8 cellular contexts compared by ENCODE assay signal in genomic region chr6:15399651-15400470, GRCh38.
DNase-seq lines count a peak whose midpoint lies in the region; ATAC-seq and TF ChIP-seq lines count a peak whose summit lies in the region.

No MANE protein-coding gene starts in this region.

- no peak for ATAC-seq in CD4-positive, alpha-beta T cell (ENCODE audit: poor library complexity)
- no peak for ATAC-seq in activated CD8-positive, alpha-beta T cell treated with anti-CD3 and anti-CD28 coated beads for 36 hours
- ATAC-seq in GM21390 (IDR thresholded peaks at IDR 0.05; ENCODE audit: unreplicated experiment): no peak

- H3K79me2 ChIP-seq in Karpas-422 (ENCODE audit: low read length): no peaks in the 10 kb centered on the region

- H3K4me2 ChIP-seq in Karpas-422 (ENCODE audit: low read depth, low read length, poor library complexity, severe bottlenecking): no peak overlapping the region

- TF ChIP-seq POLR2A in ovary (IDR thresholded peaks at IDR 0.05): no peak

- peaks cover 79% of the 10 kb centered on the region for H3K4me1 Mint-ChIP-seq in CD4-positive, alpha-beta T cell (ENCODE audit: low read depth)
- peaks cover 81% of the 10 kb centered on the region for H3K4me1 Mint-ChIP-seq in activated CD8-positive, alpha-beta T cell treated with anti-CD3 and anti-CD28 coated beads for 36 hours (ENCODE audit: low read depth)

- H3K27ac ChIP-seq in CD4-positive, alpha-beta T cell (ENCODE audit: low read depth, low read length): no peak overlapping the region
- H3K27ac ChIP-seq in KOPT-K1 (ENCODE audit: low read depth, low read length, poor library complexity, severe bottlenecking) (peak overlapping the region; percentile 30), ovary (no peak overlapping the region), Karpas-422 (ENCODE audit: low read length) (no peak overlapping the region)

- no peak for TF ChIP-seq EP300 in ovary (IDR thresholded peaks at IDR 0.05)

- CTCF ChIA-PET in CD4-positive, alpha-beta T cell (lab: Charles Lee): interaction anchor here (1.5 kb wide), 1 partner anchor 13 kb away, joined by 4 read pairs; no protein-coding TSS in a partner anchor
- CTCF ChIA-PET in activated CD8-positive, alpha-beta T cell treated with anti-CD3 and anti-CD28 coated beads for 36 hours (lab: Charles Lee): interaction anchor here (0.7 to 2.0 kb wide), 4 partner anchors 9 to 41 kb away, joined by 3 to 9 read pairs (median 4); no protein-coding TSS in a partner anchor

- H3K36me3 Mint-ChIP-seq in CD4-positive, alpha-beta T cell (ENCODE audit: low read depth): no peaks in the 10 kb centered on the region
- H3K36me3 Mint-ChIP-seq in activated CD8-positive, alpha-beta T cell treated with anti-CD3 and anti-CD28 coated beads for 36 hours (ENCODE audit: low read depth): no peaks in the 10 kb centered on the region

- H3K4me3 ChIP-seq in ovary: peak overlapping the region; percentile 29
- H3K4me3 ChIP-seq in Karpas-422 (ENCODE audit: low read length): no peak overlapping the region

- no peaks in the 10 kb centered on the region for H3K9me2 ChIP-seq in Karpas-422 (replicated peaks; ENCODE audit: insufficient read depth, low read length)

- DNase-seq in CD4-positive, alpha-beta T cell: no peak
- no peak for DNase-seq in activated CD8-positive, alpha-beta T cell treated with anti-CD3 and anti-CD28 coated beads for 36 hours
- peak; percentile 52 for DNase-seq in glomerular visceral epithelial cell (ENCODE audit: extremely low spot score)
- peak; percentile 77 to 84 (median 80) for DNase-seq in ovary
- no peak for DNase-seq in stimulated activated CD8-positive, alpha-beta memory T cell treated with anti-CD3 and anti-CD28 coated beads, Interleukin-4, amount 100 ng/mL, for 48 hours
- DNase-seq in Karpas-422: no peak

- WGBS in ovary, 3 donors: 2 to 4% (median 3%) methylated on average over 9 of the region's 9 CpGs

- H3K27me3 ChIP-seq in CD4-positive, alpha-beta T cell (ENCODE audit: control insufficient read depth, insufficient read depth, low read length): no peaks in the 10 kb centered on the region
- H3K27me3 ChIP-seq in ovary: no peaks in the 10 kb centered on the region
- H3K27me3 ChIP-seq in Karpas-422 (ENCODE audit: low read length): no peaks in the 10 kb centered on the region

- TF ChIP-seq CTCF in CD4-positive, alpha-beta T cell (IDR thresholded peaks at IDR 0.05): no peak
- no peak for TF ChIP-seq CTCF in activated CD8-positive, alpha-beta T cell treated with anti-CD3 and anti-CD28 coated beads for 36 hours (IDR thresholded peaks at IDR 0.05)
- no peak for TF ChIP-seq CTCF in ovary (IDR thresholded peaks at IDR 0.05)

- H3K9me3 ChIP-seq in CD4-positive, alpha-beta T cell (ENCODE audit: control insufficient read depth, low read length): no peaks in the 10 kb centered on the region
- H3K9me3 ChIP-seq in KOPT-K1 (ENCODE audit: insufficient read depth, low read length, poor library complexity, severe bottlenecking) (no peaks in the 10 kb centered on the region), ovary (no peaks in the 10 kb centered on the region), Karpas-422 (ENCODE audit: low read length) (no peaks in the 10 kb centered on the region)

- peaks cover 8% of the 10 kb centered on the region for H3K4me1 ChIP-seq in ovary (ENCODE audit: insufficient read depth)
- no peaks in the 10 kb centered on the region for H3K4me1 ChIP-seq in Karpas-422 (ENCODE audit: low read length)

- H4K20me1 ChIP-seq in Karpas-422 (ENCODE audit: insufficient read depth, low read depth, low read length): peaks cover 54% of the 10 kb centered on the region

- no peak overlapping the region for H3K9ac ChIP-seq in Karpas-422 (ENCODE audit: low read length)

- intact Hi-C loops in CD4-positive, alpha-beta T cell (cut with DNase I, micrococcal nuclease): no loop called here
- intact Hi-C loops in activated CD8-positive, alpha-beta T cell treated with anti-CD3 and anti-CD28 coated beads for 36 hours (cut with micrococcal nuclease): loop anchor here (10.0 kb wide), 1 partner anchor 145 kb away; no protein-coding TSS in a partner anchor
- intact Hi-C loops in ovary (cut with DNase I): no loop called here

- H2AFZ ChIP-seq in Karpas-422 (ENCODE audit: low read length): no peak overlapping the region

- H3K9me3 Mint-ChIP-seq in CD4-positive, alpha-beta T cell: no peaks in the 10 kb centered on the region
- H3K9me3 Mint-ChIP-seq in activated CD8-positive, alpha-beta T cell treated with anti-CD3 and anti-CD28 coated beads for 36 hours: no peaks in the 10 kb centered on the region

- POLR2A ChIA-PET in CD4-positive, alpha-beta T cell (lab: Charles Lee): interaction anchor here (0.8 to 2.4 kb wide), 4 partner anchors 13 to 33 kb away, joined by 3 to 6 read pairs (median 4); no protein-coding TSS in a partner anchor
- POLR2A ChIA-PET in activated CD8-positive, alpha-beta T cell treated with anti-CD3 and anti-CD28 coated beads for 36 hours (lab: Charles Lee): interaction anchor here (0.9 kb wide), 1 partner anchor 114 kb away, joined by 3 read pairs; no protein-coding TSS in a partner anchor

- no peaks in the 10 kb centered on the region for H3K36me3 ChIP-seq in KOPT-K1 (ENCODE audit: insufficient read depth, low read length)
- H3K36me3 ChIP-seq in ovary: no peaks in the 10 kb centered on the region
- H3K36me3 ChIP-seq in Karpas-422 (ENCODE audit: insufficient read depth, low read length): no peaks in the 10 kb centered on the region

- peak overlapping the region; percentile 80 for H3K27ac Mint-ChIP-seq in CD4-positive, alpha-beta T cell
- H3K27ac Mint-ChIP-seq in activated CD8-positive, alpha-beta T cell treated with anti-CD3 and anti-CD28 coated beads for 36 hours: peak overlapping the region; percentile 56

- no peaks in the 10 kb centered on the region for H3K27me3 Mint-ChIP-seq in CD4-positive, alpha-beta T cell
- no peaks in the 10 kb centered on the region for H3K27me3 Mint-ChIP-seq in activated CD8-positive, alpha-beta T cell treated with anti-CD3 and anti-CD28 coated beads for 36 hours

- peak overlapping the region; percentile 91 for H3K4me3 Mint-ChIP-seq in CD4-positive, alpha-beta T cell
- H3K4me3 Mint-ChIP-seq in activated CD8-positive, alpha-beta T cell treated with anti-CD3 and anti-CD28 coated beads for 36 hours: peak overlapping the region; percentile 59

Comparison
In these comparisons a context has a peak if more than half of its experiments do, and no peak if none do; other contexts are left out.
1. DNase-seq: peak in glomerular visceral epithelial cell (single experiment) and ovary (5 of 5); none in CD4-positive, alpha-beta T cell (0 of 10), activated CD8-positive, alpha-beta T cell treated with anti-CD3 and anti-CD28 coated beads for 36 hours (single experiment), stimulated activated CD8-positive, alpha-beta memory T cell treated with anti-CD3 and anti-CD28 coated beads, Interleukin-4, amount 100 ng/mL, for 48 hours (single experiment) and Karpas-422 (single experiment).